Comparison of ENCODE assay signal across 2 cellular contexts in the genomic region with DNA sequence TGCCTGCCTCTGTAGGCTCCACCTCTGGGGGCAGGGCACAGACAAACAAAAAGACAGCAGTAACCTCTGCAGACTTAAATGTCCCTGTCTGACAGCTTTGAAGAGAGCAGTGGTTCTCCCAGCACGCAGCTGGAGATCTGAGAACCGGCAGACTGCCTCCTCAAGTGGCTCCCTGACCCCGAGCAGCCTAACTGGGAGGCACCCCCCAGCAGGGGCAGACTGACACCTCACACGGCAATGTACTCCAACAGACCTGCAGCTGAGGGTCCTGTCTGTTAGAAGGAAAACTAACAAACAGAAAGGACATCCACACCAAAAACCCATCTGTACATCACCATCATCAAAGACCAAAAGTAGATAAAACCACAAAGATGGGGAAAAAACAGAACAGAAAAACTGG.
TF ChIP-seq lines count a peak whose summit lies in the region.

No MANE protein-coding gene starts in this region.

TF ChIP-seq in HEK293, 187 proteins besides CTCF, POLR2A, EP300 and RAD21:
- peak; percentile 53 for TF ChIP-seq GLIS1 (tag by site-specific recombination; IDR thresholded peaks at IDR 0.05)

TF ChIP-seq in HepG2, 621 proteins besides CTCF, POLR2A, EP300 and RAD21:
- TF ChIP-seq, protein P1, sequence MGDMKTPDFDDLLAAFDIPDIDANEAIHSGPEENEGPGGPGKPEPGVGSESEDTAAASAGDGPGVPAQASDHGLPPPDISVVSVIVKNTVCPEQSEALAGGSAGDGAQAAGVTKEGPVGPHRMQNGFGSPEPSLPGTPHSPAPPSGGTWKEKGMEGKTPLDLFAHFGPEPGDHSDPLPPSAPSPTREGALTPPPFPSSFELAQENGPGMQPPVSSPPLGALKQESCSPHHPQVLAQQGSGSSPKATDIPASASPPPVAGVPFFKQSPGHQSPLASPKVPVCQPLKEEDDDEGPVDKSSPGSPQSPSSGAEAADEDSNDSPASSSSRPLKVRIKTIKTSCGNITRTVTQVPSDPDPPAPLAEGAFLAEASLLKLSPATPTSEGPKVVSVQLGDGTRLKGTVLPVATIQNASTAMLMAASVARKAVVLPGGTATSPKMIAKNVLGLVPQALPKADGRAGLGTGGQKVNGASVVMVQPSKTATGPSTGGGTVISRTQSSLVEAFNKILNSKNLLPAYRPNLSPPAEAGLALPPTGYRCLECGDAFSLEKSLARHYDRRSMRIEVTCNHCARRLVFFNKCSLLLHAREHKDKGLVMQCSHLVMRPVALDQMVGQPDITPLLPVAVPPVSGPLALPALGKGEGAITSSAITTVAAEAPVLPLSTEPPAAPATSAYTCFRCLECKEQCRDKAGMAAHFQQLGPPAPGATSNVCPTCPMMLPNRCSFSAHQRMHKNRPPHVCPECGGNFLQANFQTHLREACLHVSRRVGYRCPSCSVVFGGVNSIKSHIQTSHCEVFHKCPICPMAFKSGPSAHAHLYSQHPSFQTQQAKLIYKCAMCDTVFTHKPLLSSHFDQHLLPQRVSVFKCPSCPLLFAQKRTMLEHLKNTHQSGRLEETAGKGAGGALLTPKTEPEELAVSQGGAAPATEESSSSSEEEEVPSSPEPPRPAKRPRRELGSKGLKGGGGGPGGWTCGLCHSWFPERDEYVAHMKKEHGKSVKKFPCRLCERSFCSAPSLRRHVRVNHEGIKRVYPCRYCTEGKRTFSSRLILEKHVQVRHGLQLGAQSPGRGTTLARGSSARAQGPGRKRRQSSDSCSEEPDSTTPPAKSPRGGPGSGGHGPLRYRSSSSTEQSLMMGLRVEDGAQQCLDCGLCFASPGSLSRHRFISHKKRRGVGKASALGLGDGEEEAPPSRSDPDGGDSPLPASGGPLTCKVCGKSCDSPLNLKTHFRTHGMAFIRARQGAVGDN (CRISPR knock-in tag; IDR thresholded peaks at IDR 0.05), result peak; percentile 22; the same call in 1 of the 2 replicates
